8 cellular contexts compared by ENCODE assay signal in the genomic region with DNA sequence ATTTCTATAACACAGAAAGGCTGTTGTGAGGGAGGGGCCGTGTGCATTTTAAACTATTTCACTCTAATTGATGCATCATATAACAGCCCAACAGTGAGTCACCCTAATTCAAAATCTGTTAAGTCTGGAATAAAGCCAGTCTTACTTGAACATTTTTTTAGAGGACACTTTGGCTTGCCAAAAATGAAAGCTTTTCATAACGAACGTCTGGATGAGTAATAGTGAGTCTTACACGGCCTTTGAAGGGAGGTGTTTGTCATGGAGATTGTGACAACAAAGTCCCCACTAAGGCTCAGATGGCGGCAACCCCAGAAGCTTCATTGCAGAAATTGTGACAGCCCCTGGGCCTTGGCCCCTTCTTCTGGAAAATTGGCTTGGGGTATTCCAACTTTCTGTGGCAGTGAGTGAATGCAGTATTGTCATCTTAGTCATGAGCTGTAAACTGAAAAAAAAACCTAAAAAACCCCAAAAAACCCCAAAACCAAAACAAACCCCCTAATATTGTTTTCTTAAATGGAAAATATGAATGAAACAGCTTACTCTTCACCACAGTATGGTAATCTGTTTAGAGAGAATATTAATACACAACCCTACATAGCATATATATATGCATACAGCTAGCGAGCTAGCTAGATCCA.
DNase-seq lines count a peak whose midpoint lies in the region; ATAC-seq and TF ChIP-seq lines count a peak whose summit lies in the region.

No MANE protein-coding gene starts in this region.

- peaks cover 49% of the 10 kb centered on the region for H3K4me1 Mint-ChIP-seq in activated T-cell treated with anti-CD3 and anti-CD28 coated beads, Interleukin-2, amount 50 U/mL, for 4 hours (ENCODE audit: low read depth)

- peak; percentile 83 for ATAC-seq in GM18858 (IDR thresholded peaks at IDR 0.05; ENCODE audit: unreplicated experiment)
- peak; percentile 89 for ATAC-seq in HG02852 (IDR thresholded peaks at IDR 0.05; ENCODE audit: unreplicated experiment)
- peak; percentile 90 to 95 for ATAC-seq in activated T-cell treated with anti-CD3 and anti-CD28 coated beads, Interleukin-2, amount 50 U/mL, for 4 hours
- peak; percentile 73 for ATAC-seq in sciatic nerve

- intact Hi-C loops in sciatic nerve (cut with DNase I): loop anchor here (10.0 kb wide), 2 partner anchors 246 to 496 kb away; no protein-coding TSS in a partner anchor

- DNase-seq in NCI-H69 (lab: John Stamatoyannopoulos, UW) (peak; percentile 79), foreskin fibroblast (peak; percentile 85 to 90), sciatic nerve (ENCODE audit: low spot score) (no peak), mucosa of gallbladder (ENCODE audit: low spot score) (no peak), NCI-H2196 (lab: John Stamatoyannopoulos, UW; ENCODE audit: unreplicated experiment) (no peak)
- DNase-seq in activated T-cell treated with anti-CD3 and anti-CD28 coated beads, Interleukin-2, amount 50 U/mL, for 4 hours: peak; percentile 77

- H3K36me3 Mint-ChIP-seq in activated T-cell treated with anti-CD3 and anti-CD28 coated beads, Interleukin-2, amount 50 U/mL, for 4 hours (ENCODE audit: insufficient read depth): no peaks in the 10 kb centered on the region

- no peaks in the 10 kb centered on the region for H3K27me3 Mint-ChIP-seq in activated T-cell treated with anti-CD3 and anti-CD28 coated beads, Interleukin-2, amount 50 U/mL, for 4 hours (ENCODE audit: low read depth)

- no peak overlapping the region for H3K4me3 ChIP-seq in foreskin fibroblast (ENCODE audit: low read depth in 1 of 2, low read length in 2 of 2)

- H3K9me3 Mint-ChIP-seq in activated T-cell treated with anti-CD3 and anti-CD28 coated beads, Interleukin-2, amount 50 U/mL, for 4 hours: no peaks in the 10 kb centered on the region

- H3K4me3 Mint-ChIP-seq in activated T-cell treated with anti-CD3 and anti-CD28 coated beads, Interleukin-2, amount 50 U/mL, for 4 hours: peak overlapping the region; percentile 65

- no peak for TF ChIP-seq CTCF in foreskin fibroblast (IDR thresholded peaks at IDR 0.05; ENCODE audit: low read depth, low read length)

Comparison
In these comparisons a context has a peak if more than half of its experiments do, and no peak if none do; other contexts are left out.
1. DNase-seq: peak in NCI-H69 (single experiment), activated T-cell treated with anti-CD3 and anti-CD28 coated beads, Interleukin-2, amount 50 U/mL, for 4 hours (single experiment) and foreskin fibroblast (2 of 2); none in sciatic nerve (single experiment), mucosa of gallbladder (single experiment) and NCI-H2196 (single experiment).
2. Peak in every context shown above with its lines, with median percentiles within 50 percentile points of each other: ATAC-seq.